ENCODE assay signal across 13 cellular contexts in genomic region chr10:124419635-124420034, GRCh38. TPM values are rescaled to one million over a fixed set of nuclear protein-coding genes. Genes with fewer than 3 reads are reported as not detected.
DNase-seq lines count a peak whose midpoint lies in the region; ATAC-seq, FAIRE-seq and TF ChIP-seq lines count a peak whose summit lies in the region.
"Had no signal": no experiment of that assay in that cellular context is flagged by ENCODE, and none has a peak within 500 bp of the region (broad histone marks: within the 10 kb centered on the region; RNA-seq: fewer than 3 reads in every experiment).

No MANE protein-coding gene starts in this region.

- H3K27me3 Mint-ChIP-seq in activated T-cell treated with anti-CD3 and anti-CD28 coated beads, Interleukin-2, amount 50 U/mL, for 24 hours: peaks cover 18% of the 10 kb centered on the region

- H3K23ac ChIP-seq in H1 (ENCODE audit: insufficient read length): no peak overlapping the region

- H2AK5ac ChIP-seq in H1 (ENCODE audit: low read depth, low read length): peak overlapping the region; percentile 70; the same call in 1 of the 2 replicates

- FAIRE-seq in H1 (lab: Jason Lieb, UNC): no peak

- CTCF ChIA-PET in PC-9 (lab: Charles Lee): no interaction called here
- CTCF ChIA-PET in H1 (lab: Charles Lee; ENCODE audit: partially characterized antibody): interaction anchor here (0.8 to 2.7 kb wide), 11 partner anchors 8 to 425 kb away, joined by 3 to 9 read pairs (median 4); no protein-coding TSS in a partner anchor

- no peak overlapping the region for H3K18ac ChIP-seq in H1 (ENCODE audit: extremely low read depth, low read length)

- H2BK5ac ChIP-seq in H1 (ENCODE audit: low read depth, low read length): no peak overlapping the region

- H3K27ac ChIP-seq in PC-9 (no peak overlapping the region), H1 (ENCODE audit: low read depth, low read length) (no peak overlapping the region), parathyroid adenoma (no peak overlapping the region)
- H3K27ac ChIP-seq: cardiac muscle cell, foreskin keratinocyte, HL-60 had no signal

- H3K23me2 ChIP-seq in H1 (ENCODE audit: low read depth, low read length): peaks cover 7% of the 10 kb centered on the region; the same call in 1 of the 2 replicates

- H2BK12ac ChIP-seq in H1 (ENCODE audit: low read depth, low read length): peak overlapping the region; percentile 90

- POLR2A ChIA-PET in PC-9 (lab: Charles Lee; ENCODE audit: unreplicated experiment) (no interaction called here), H1 (lab: Charles Lee; ENCODE audit: partially characterized antibody) (interaction anchor here (0.8 to 4.7 kb wide), 11 partner anchors 9 to 117 kb away, joined by 3 to 43 read pairs (median 8); partner anchors contain the start of genes LHPP and NKX1-2)

- no peak overlapping the region for H3K27ac Mint-ChIP-seq in activated T-cell treated with anti-CD3 and anti-CD28 coated beads, Interleukin-2, amount 50 U/mL, for 24 hours

- H3K4me3 Mint-ChIP-seq in activated T-cell treated with anti-CD3 and anti-CD28 coated beads, Interleukin-2, amount 50 U/mL, for 24 hours: peak overlapping the region; percentile 83

- no peak overlapping the region for H3K14ac ChIP-seq in H1 (ENCODE audit: insufficient read length)

- 87% methylated on average over 10 of the region's 10 CpGs; no CpG with 5 or more reads in 1 of the 2 experiments for WGBS in H1 (ENCODE audit: extremely low coverage in 1 of 2, insufficient coverage in 1 of 2, insufficient read length in 1 of 2, insufficient replicate concordance in 2 of 2, low coverage in 1 of 2, low lambda C conversion rate in 2 of 2, missing lambda C conversion rate in 1 of 2), 2 experiments

- H3K36me3 ChIP-seq in PC-9 (ENCODE audit: low read depth) (no peaks in the 10 kb centered on the region), H1 (ENCODE audit: control insufficient read depth in 2 of 4, insufficient read depth in 4 of 4, low read length in 3 of 4) (no peaks in the 10 kb centered on the region), parathyroid adenoma (ENCODE audit: control insufficient read depth, insufficient read depth, low read length) (no peaks in the 10 kb centered on the region)
- H3K36me3 ChIP-seq: cardiac muscle cell had no signal

- peak overlapping the region; percentile 72 for H2BK15ac ChIP-seq in H1 (ENCODE audit: low read length)

- no peaks in the 10 kb centered on the region for H4K20me1 ChIP-seq in PC-9 (ENCODE audit: insufficient read depth)
- H4K20me1 ChIP-seq in H1 (replicated peaks in 1 of 2; ENCODE audit: control insufficient read depth in 1 of 2, insufficient read depth in 2 of 2, low read length in 2 of 2): peaks cover 0 to 5% of the 10 kb centered on the region in 2 experiments

- H4K5ac ChIP-seq in H1 (ENCODE audit: insufficient read length, low read depth, low read length): no peak overlapping the region

- TF ChIP-seq POLR2A in H1 (IDR thresholded peaks at IDR 0.05; ENCODE audit: control extremely low read depth in 1 of 2, low read depth in 2 of 2, low read length in 2 of 2): no peak

- intact Hi-C loops in PC-9 (cut with micrococcal nuclease; ENCODE audit: unreplicated experiment): loop anchor here (5.0 to 10.0 kb wide), 3 partner anchors 83 to 325 kb away; partner anchors contain the start of gene FAM53B

- H4K8ac ChIP-seq in H1 (ENCODE audit: extremely low read depth, insufficient read depth, low read length): no peak overlapping the region

- no peak overlapping the region for H3K9ac ChIP-seq in H1 (replicated peaks in 1 of 4; ENCODE audit: extremely low read depth in 1 of 4, low read depth in 3 of 4, low read length in 3 of 4)
- H3K9ac ChIP-seq in parathyroid adenoma: no peak overlapping the region

- no peak for DNase-seq in activated T-cell treated with anti-CD3 and anti-CD28 coated beads, Interleukin-2, amount 50 U/mL, for 24 hours
- DNase-seq in activated T-cell treated with anti-CD3 and anti-CD28 coated beads, Interleukin-2, amount 50 U/mL, for 1 hour: no peak
- no peak for DNase-seq in PC-9
- DNase-seq in H1 (ENCODE audit: low read depth in 1 of 2, low spot score in 2 of 2): no peak
- DNase-seq in NCI-H345 (lab: John Stamatoyannopoulos, UW): no peak
- no peak for DNase-seq in left lobe of liver (ENCODE audit: low spot score)
- DNase-seq in stimulated activated CD4-positive, alpha-beta T cell treated with anti-CD3 and anti-CD28 coated beads, Interleukin-15, amount 100 ng/mL, for 24 hours: no peak
- DNase-seq: foreskin keratinocyte, HCEC 1CT had no signal

- no peak overlapping the region for H3K56ac ChIP-seq in H1 (replicated peaks; ENCODE audit: insufficient read length, low read depth, low read length)

- BruUV-seq in PC-9 (replicated peaks; lab: Mats Ljungman, UMichigan): no TSS peak

- H3K27me3 ChIP-seq in PC-9 (ENCODE audit: insufficient read depth, low read depth) (no peaks in the 10 kb centered on the region), H1 (replicated peaks in 1 of 4; ENCODE audit: control insufficient read depth in 3 of 4, extremely low read depth in 1 of 4, insufficient read depth in 3 of 4, low read length in 3 of 4) (peaks cover 0 to 2% (median 0%) of the 10 kb centered on the region in 4 experiments; a peak in 1 of 7 replicates), parathyroid adenoma (ENCODE audit: control insufficient read depth, insufficient read depth, low read length) (no peaks in the 10 kb centered on the region)
- H3K27me3 ChIP-seq: foreskin keratinocyte had no signal

- peak overlapping the region; percentile 79; the same call in 1 of the 2 replicates for H3K4me3 ChIP-seq in PC-9
- peak overlapping the region in 1 of 4 experiments; percentile 79; a peak in 3 of 8 replicates for H3K4me3 ChIP-seq in H1 (ENCODE audit: extremely low read depth in 1 of 4, insufficient read depth in 2 of 4, low read depth in 3 of 4, low read length in 4 of 4)
- peak overlapping the region; percentile 63 for H3K4me3 ChIP-seq in parathyroid adenoma (ENCODE audit: low read depth, low read length)

- TF ChIP-seq RAD21 in H1 (IDR thresholded peaks at IDR 0.05 in 1 of 2, conservative IDR thresholded peaks at IDR 0.05 in 1 of 2; ENCODE audit: low read depth in 2 of 2, low read length in 2 of 2): no peak

- peaks cover 1% of the 10 kb centered on the region for H3K36me3 Mint-ChIP-seq in activated T-cell treated with anti-CD3 and anti-CD28 coated beads, Interleukin-2, amount 50 U/mL, for 24 hours (ENCODE audit: low read depth)

- no peaks in the 10 kb centered on the region for H3K9me3 Mint-ChIP-seq in activated T-cell treated with anti-CD3 and anti-CD28 coated beads, Interleukin-2, amount 50 U/mL, for 24 hours

- H3K4me1 ChIP-seq in PC-9 (replicated peaks; ENCODE audit: insufficient read depth): peaks cover 18% of the 10 kb centered on the region; the same call in 1 of the 2 replicates
- peaks cover 2 to 5% (median 4%) of the 10 kb centered on the region in 4 experiments; a peak in 5 of 7 replicates for H3K4me1 ChIP-seq in H1 (replicated peaks in 1 of 4; ENCODE audit: control insufficient read depth in 3 of 4, insufficient read depth in 4 of 4, low read length in 3 of 4)
- peaks cover under 1% of the 10 kb centered on the region for H3K4me1 ChIP-seq in parathyroid adenoma

- H3K79me2 ChIP-seq in PC-9 (ENCODE audit: low read depth) (peaks cover 36% of the 10 kb centered on the region), H1 (ENCODE audit: control insufficient read depth in 1 of 2, insufficient read depth in 2 of 2, low read length in 2 of 2) (peaks cover 0 to 30% of the 10 kb centered on the region in 2 experiments; a peak in 3 of 4 replicates), parathyroid adenoma (peaks cover 9% of the 10 kb centered on the region)

- TF ChIP-seq EP300 in H1 (IDR thresholded peaks at IDR 0.05; ENCODE audit: borderline replicate concordance in 1 of 2, low read depth in 2 of 2, low read length in 2 of 2): no peak

- H3K4me2 ChIP-seq in PC-9 (peak overlapping the region; percentile 88), H1 (ENCODE audit: insufficient read depth in 1 of 2, low read depth in 2 of 2, low read length in 2 of 2) (peak overlapping the region; percentile 56 to 75), parathyroid adenoma (ENCODE audit: low read length) (no peak overlapping the region)

- peaks cover 27% of the 10 kb centered on the region for H3K4me1 Mint-ChIP-seq in activated T-cell treated with anti-CD3 and anti-CD28 coated beads, Interleukin-2, amount 50 U/mL, for 24 hours (ENCODE audit: low read depth)

- no peak overlapping the region for H2BK120ac ChIP-seq in H1 (replicated peaks; ENCODE audit: low read depth, low read length)

- H2AFZ ChIP-seq in PC-9 (no peak overlapping the region; the same call in 1 of the 2 replicates), H1 (ENCODE audit: low read length) (no peak overlapping the region), parathyroid adenoma (no peak overlapping the region)

- no peak for ATAC-seq in left lobe of liver

- H4K91ac ChIP-seq in H1 (replicated peaks; ENCODE audit: insufficient read length, low read length): peak overlapping the region; percentile 93

- H3K9me3 ChIP-seq in PC-9 (ENCODE audit: insufficient read depth, low read depth) (no peaks in the 10 kb centered on the region), H1 (ENCODE audit: insufficient read depth in 2 of 2, low read depth in 1 of 2, low read length in 1 of 2) (no peaks in the 10 kb centered on the region), parathyroid adenoma (ENCODE audit: control insufficient read depth, low read length) (no peaks in the 10 kb centered on the region)

- TF ChIP-seq CTCF in PC-9 (conservative IDR thresholded peaks at IDR 0.05) (no peak), H1 (IDR thresholded peaks at IDR 0.05; ENCODE audit: control extremely low read depth in 1 of 3, insufficient read depth in 1 of 3, low read depth in 1 of 3, low read length in 3 of 3) (no peak), parathyroid adenoma (IDR thresholded peaks at IDR 0.05) (no peak)

- no peak overlapping the region for H3K4ac ChIP-seq in H1 (replicated peaks; ENCODE audit: insufficient read length, low read depth, low read length)

- H3F3A ChIP-seq in PC-9 (ENCODE audit: insufficient read depth, low read depth): no peaks in the 10 kb centered on the region

- H2BK20ac ChIP-seq in H1 (ENCODE audit: low read length): 0 out of 2 replicates have a peak overlapping the region, but pooled peaks have one; percentile 48

- no peaks in the 10 kb centered on the region for H3K9me2 ChIP-seq in PC-9 (ENCODE audit: insufficient read depth)

- H3K79me1 ChIP-seq in H1 (ENCODE audit: low read depth, low read length): no peaks in the 10 kb centered on the region

RNA-seq across cellular contexts. Expression of gene OAT, which starts 0.9 kb away (rescaled TPM):
- total RNA-seq in PC-9 (2021) (73.8 and 130 TPM in 2 replicates), left lobe of liver (42.7 TPM)
- total RNA-seq in H1 (2021; fragmentation: NEBNext Ultra II Directional; extraction: Animal tissue kit (Norgen Biotek cat#: 25700)): 121 TPM in 2 replicates
- polyA plus RNA-seq in H1 (2011; rRNA removed): 40.3 and 67.8 TPM in 2 replicates
- polyA plus RNA-seq in H1 (2011; cell fraction: cytosol; rRNA removed): 78.9 TPM
- polyA plus RNA-seq in H1 (2011; cell fraction: nucleus; rRNA removed): 33.9 TPM
- 69.7 to 96.8 TPM (median 81.5 TPM) in 4 replicates for polyA plus RNA-seq in H1 (2012, experiment 1 of 2)
- 10.6 TPM for polyA plus RNA-seq in H1 (2012, experiment 2 of 2)
- polyA plus RNA-seq in H1 (2013, experiment 1 of 2): 57.5 TPM
- 54.5 TPM for polyA plus RNA-seq in H1 (2013, experiment 2 of 2)
- 65.2 and 99.5 TPM in 2 replicates for polyA minus RNA-seq in H1 (2011; rRNA and poly(A)+ RNA removed)
- polyA minus RNA-seq in H1 (2011; cell fraction: cytosol; rRNA and poly(A)+ RNA removed): 42.3 TPM
- polyA minus RNA-seq in H1 (2011; cell fraction: nucleus; rRNA and poly(A)+ RNA removed): 33.1 TPM

RNA-seq across cellular contexts. Expression of gene NKX1-2, which starts 30.2 kb away (rescaled TPM):
- total RNA-seq in PC-9 (2021) (1.6 and 2.9 TPM in 2 replicates), left lobe of liver (0.05 TPM)
- total RNA-seq in H1 (2021; fragmentation: NEBNext Ultra II Directional; extraction: Animal tissue kit (Norgen Biotek cat#: 25700)): 33.9 and 34.9 TPM in 2 replicates
- 11.5 and 12.7 TPM in 2 replicates for polyA plus RNA-seq in H1 (2011; rRNA removed)
- 17.0 TPM for polyA plus RNA-seq in H1 (2011; cell fraction: cytosol; rRNA removed)
- polyA plus RNA-seq in H1 (2011; cell fraction: nucleus; rRNA removed): 9.4 TPM
- 17.0 to 28.5 TPM (median 22.6 TPM) in 4 replicates for polyA plus RNA-seq in H1 (2012, experiment 1 of 2)
- polyA plus RNA-seq in H1 (2012, experiment 2 of 2): 25.6 TPM
- polyA plus RNA-seq in H1 (2013, experiment 1 of 2): 22.8 TPM
- 23.9 TPM for polyA plus RNA-seq in H1 (2013, experiment 2 of 2)
- polyA minus RNA-seq in H1 (2011; rRNA and poly(A)+ RNA removed): 18.1 and 19.2 TPM in 2 replicates
- polyA minus RNA-seq in H1 (2011; cell fraction: cytosol; rRNA and poly(A)+ RNA removed): 29.8 TPM
- polyA minus RNA-seq in H1 (2011; cell fraction: nucleus; rRNA and poly(A)+ RNA removed): 15.2 TPM
- total RNA-seq: subcutaneous adipose tissue had no signal
- polyA plus RNA-seq: cardiac muscle cell had no signal

RNA-seq across cellular contexts. Expression of gene LHPP, which starts 42.0 kb away (rescaled TPM):
- total RNA-seq in PC-9 (2021) (23.3 and 24.7 TPM in 2 replicates), left lobe of liver (52.0 TPM)
- 26.0 and 27.5 TPM in 2 replicates for total RNA-seq in H1 (2021; fragmentation: NEBNext Ultra II Directional; extraction: Animal tissue kit (Norgen Biotek cat#: 25700))
- polyA plus RNA-seq in H1 (2011; rRNA removed): 45.0 and 50.5 TPM in 2 replicates
- 39.2 TPM for polyA plus RNA-seq in H1 (2011; cell fraction: cytosol; rRNA removed)
- polyA plus RNA-seq in H1 (2011; cell fraction: nucleus; rRNA removed): 40.4 TPM
- polyA plus RNA-seq in H1 (2012, experiment 1 of 2): 20.9 to 42.0 TPM (median 37.2 TPM) in 4 replicates
- polyA plus RNA-seq in H1 (2012, experiment 2 of 2): 36.6 TPM
- polyA plus RNA-seq in H1 (2013, experiment 1 of 2): 18.9 TPM
- 18.9 TPM for polyA plus RNA-seq in H1 (2013, experiment 2 of 2)
- polyA minus RNA-seq in H1 (2011; rRNA and poly(A)+ RNA removed): 19.6 and 21.2 TPM in 2 replicates
- 10.4 TPM for polyA minus RNA-seq in H1 (2011; cell fraction: cytosol; rRNA and poly(A)+ RNA removed)
- 24.9 TPM for polyA minus RNA-seq in H1 (2011; cell fraction: nucleus; rRNA and poly(A)+ RNA removed)
